In genomic region chr1:214567481-214567980, GRCh38 we compare ENCODE assay signal across 18 cellular contexts. TPM values are rescaled to one million over a fixed set of nuclear protein-coding genes. Genes with fewer than 3 reads are reported as not detected.
DNase-seq lines count a peak whose midpoint lies in the region; ATAC-seq and TF ChIP-seq lines count a peak whose summit lies in the region.
"Had no signal": no experiment of that assay in that cellular context is flagged by ENCODE, and none has a peak within 500 bp of the region (broad histone marks: within the 10 kb centered on the region; RNA-seq: fewer than 3 reads in every experiment).

No MANE protein-coding gene starts in this region.

- H3K9ac ChIP-seq in IMR-90 (ENCODE audit: low read depth, low read length), result no peak overlapping the region
- peak overlapping the region; percentile 58 for H3K9ac ChIP-seq in mesenchymal stem cell (ENCODE audit: low read length)

- CTCF ChIA-PET in IMR-90 (lab: Yijun Ruan, JAX), result interaction anchor here (1.6 kb wide), 1 partner anchor 18 kb away, joined by 3 read pairs; no protein-coding TSS in a partner anchor

- H3K4me2 ChIP-seq in IMR-90 (ENCODE audit: low read depth, low read length), result no peak overlapping the region
- H3K4me2 ChIP-seq in mesenchymal stem cell (ENCODE audit: low read length, poor library complexity, severe bottlenecking), result no peak overlapping the region

- no peaks in the 10 kb centered on the region for H3K27me3 Mint-ChIP-seq in activated T-helper 2 cell treated with anti-CD3 and anti-CD28 coated beads, Interferon-gamma antibody, Interleukin-2, Interleukin-4, amounts not matched to agents 10 μg/mL and 5 μg/mL and 100 μg/mL, durations not matched to agents 14 hours and 24 hours and 36 hours (ENCODE audit: low read depth)

- ATAC-seq in IMR-90 (ENCODE audit: low read depth) (no peak), HG03565 (IDR thresholded peaks at IDR 0.05; ENCODE audit: unreplicated experiment) (no peak)
- ATAC-seq: K562 had no signal

- no peak overlapping the region; the same call in 1 of the 2 replicates for H4K5ac ChIP-seq in IMR-90 (ENCODE audit: low read depth, low read length)

- no peak overlapping the region for H4K91ac ChIP-seq in IMR-90 (ENCODE audit: insufficient read depth, low read depth, low read length)
- no peak overlapping the region for H4K91ac ChIP-seq in mesenchymal stem cell (ENCODE audit: low read length)

- H2AK5ac ChIP-seq in IMR-90 (ENCODE audit: low read depth, low read length) (no peak overlapping the region), mesenchymal stem cell (ENCODE audit: low read length, severe bottlenecking) (no peak overlapping the region)

- H3K4ac ChIP-seq in IMR-90 (ENCODE audit: low read depth, low read length) (no peak overlapping the region), mesenchymal stem cell (ENCODE audit: low read depth in 1 of 2, low read length in 2 of 2) (no peak overlapping the region)

- H2BK20ac ChIP-seq in IMR-90 (ENCODE audit: low read depth, low read length), result peak overlapping the region; percentile 8; the same call in 1 of the 2 replicates

- H2BK15ac ChIP-seq in IMR-90 (ENCODE audit: low read depth, low read length), result 0 out of 3 replicates have a peak overlapping the region, but pooled peaks have one; percentile 71
- H2BK15ac ChIP-seq in mesenchymal stem cell (ENCODE audit: low read depth, poor library complexity, severe bottlenecking), result no peak overlapping the region

- WGBS in IMR-90 (ENCODE audit: extremely low coverage in 2 of 2, insufficient read length in 1 of 2), 2 experiments, result no CpG with 5 or more reads among the region's 2 CpGs
- no CpG with 5 or more reads among the region's 2 CpGs for WGBS in mesenchymal stem cell

- no peaks in the 10 kb centered on the region for H3K9me3 Mint-ChIP-seq in activated T-helper 2 cell treated with anti-CD3 and anti-CD28 coated beads, Interferon-gamma antibody, Interleukin-2, Interleukin-4, amounts not matched to agents 10 μg/mL and 5 μg/mL and 100 μg/mL, durations not matched to agents 14 hours and 24 hours and 36 hours

- H3K9me1 ChIP-seq in IMR-90 (ENCODE audit: insufficient read depth, low read length), result peaks cover 3% of the 10 kb centered on the region

- in situ Hi-C loops in IMR-90 (cut with MboI; ENCODE audit: low sequenced_read_pairs), result no loop called here

- no TSS peak for BruUV-seq in IMR-90 (replicated peaks; lab: Mats Ljungman, UMichigan)

- H3K79me1 ChIP-seq in IMR-90 (ENCODE audit: low read depth in 1 of 2, low read length in 2 of 2) (peaks cover 0 to 7% of the 10 kb centered on the region in 2 experiments; a peak in 2 of 4 replicates), mesenchymal stem cell (replicated peaks; ENCODE audit: low read length, poor library complexity, severe bottlenecking) (peaks cover 8% of the 10 kb centered on the region)

- H2BK120ac ChIP-seq in IMR-90 (ENCODE audit: low read depth, low read length) (0 out of 2 replicates have a peak overlapping the region, but pooled peaks have one; percentile 13), mesenchymal stem cell (ENCODE audit: low read depth, low read length) (no peak overlapping the region)

- H3K4me1 ChIP-seq in ACC112 (ENCODE audit: control insufficient read depth, insufficient read depth, low read length, unreplicated experiment) (peaks cover 65% of the 10 kb centered on the region), IMR-90 (ENCODE audit: control insufficient read depth, insufficient read depth, low read length) (peaks cover 12% of the 10 kb centered on the region), mesenchymal stem cell (ENCODE audit: control insufficient read depth, insufficient read depth, low read depth, low read length) (peaks cover 13% of the 10 kb centered on the region)
- H3K4me1 ChIP-seq: HAP-1, Peyer's patch had no signal

- no peak overlapping the region for H3K4me3 ChIP-seq in ACC112 (ENCODE audit: low read depth, low read length)
- H3K4me3 ChIP-seq in IMR-90 (ENCODE audit: insufficient read depth, low read depth, low read length), result no peak overlapping the region
- no peak overlapping the region for H3K4me3 ChIP-seq in mesenchymal stem cell (ENCODE audit: insufficient read depth in 1 of 2, low read depth in 1 of 2, low read length in 2 of 2)
- H3K4me3 ChIP-seq: HAP-1, K562, Peyer's patch had no signal

- H4K20me1 ChIP-seq in IMR-90 (ENCODE audit: insufficient read depth, low read length), result no peaks in the 10 kb centered on the region

- no peak for TF ChIP-seq RAD21 in IMR-90 (IDR thresholded peaks at IDR 0.05; ENCODE audit: low read length)

- no peaks in the 10 kb centered on the region for H3K27me3 ChIP-seq in ACC112 (ENCODE audit: insufficient read depth, low read length)
- H3K27me3 ChIP-seq in IMR-90 (ENCODE audit: control insufficient read depth, insufficient read depth, low read length), result no peaks in the 10 kb centered on the region
- H3K27me3 ChIP-seq in mesenchymal stem cell (ENCODE audit: control insufficient read depth in 1 of 2, insufficient read depth in 1 of 2, low read length in 2 of 2), result no peaks in the 10 kb centered on the region
- H3K27me3 ChIP-seq: Peyer's patch had no signal

- H3K18ac ChIP-seq in IMR-90 (ENCODE audit: low read depth, low read length) (peak overlapping the region; percentile 2; the same call in 1 of the 2 replicates), mesenchymal stem cell (ENCODE audit: low read depth in 1 of 2, low read length in 2 of 2) (no peak overlapping the region)

- H2AK9ac ChIP-seq in IMR-90 (replicated peaks; ENCODE audit: low read depth, low read length, poor library complexity), result no peak overlapping the region

- no peaks in the 10 kb centered on the region for H3K36me3 ChIP-seq in ACC112 (ENCODE audit: insufficient read depth, low read length)
- H3K36me3 ChIP-seq in IMR-90 (ENCODE audit: control insufficient read depth, insufficient read depth, low read length), result no peaks in the 10 kb centered on the region
- no peaks in the 10 kb centered on the region for H3K36me3 ChIP-seq in mesenchymal stem cell (ENCODE audit: control insufficient read depth in 1 of 2, insufficient read depth in 2 of 2, low read depth in 1 of 2, low read length in 2 of 2)
- H3K36me3 ChIP-seq: HAP-1, Peyer's patch had no signal

- no peak overlapping the region for H2BK12ac ChIP-seq in mesenchymal stem cell (ENCODE audit: low read length in 2 of 2)

- H3K79me2 ChIP-seq in ACC112 (ENCODE audit: control insufficient read depth, insufficient read depth, low read length, unreplicated experiment), result no peaks in the 10 kb centered on the region

- TF ChIP-seq POLR2A in IMR-90 (IDR thresholded peaks at IDR 0.05; ENCODE audit: low read depth, low read length), result no peak

- no peak overlapping the region for H2AFZ ChIP-seq in ACC112 (ENCODE audit: low read length, unreplicated experiment)
- no peak overlapping the region for H2AFZ ChIP-seq in IMR-90 (replicated peaks; ENCODE audit: low read length, poor library complexity)
- no peak overlapping the region for H2AFZ ChIP-seq in mesenchymal stem cell (ENCODE audit: low read depth, low read length)

- no peak overlapping the region for H3K23ac ChIP-seq in IMR-90 (ENCODE audit: low read depth, low read length)
- H3K23ac ChIP-seq in mesenchymal stem cell (ENCODE audit: low read length in 2 of 2), result no peak overlapping the region

- no peaks in the 10 kb centered on the region for H3K36me3 Mint-ChIP-seq in activated T-helper 2 cell treated with anti-CD3 and anti-CD28 coated beads, Interferon-gamma antibody, Interleukin-2, Interleukin-4, amounts not matched to agents 10 μg/mL and 5 μg/mL and 100 μg/mL, durations not matched to agents 14 hours and 24 hours and 36 hours (ENCODE audit: low read depth)
- H3K36me3 Mint-ChIP-seq: CD8-positive, alpha-beta memory T cell had no signal

- H3K27ac ChIP-seq in ACC112 (ENCODE audit: low read depth, low read length), result peak overlapping the region; percentile 84
- H3K27ac ChIP-seq in IMR-90 (ENCODE audit: insufficient read depth, low read length), result no peak overlapping the region
- peak overlapping the region; percentile 94 for H3K27ac ChIP-seq in mesenchymal stem cell (ENCODE audit: low read length, poor library complexity, severe bottlenecking)
- H3K27ac ChIP-seq: Peyer's patch had no signal

- H3K9me3 ChIP-seq in IMR-90 (ENCODE audit: control insufficient read depth, insufficient read depth, low read length), result no peaks in the 10 kb centered on the region
- H3K9me3 ChIP-seq in mesenchymal stem cell (ENCODE audit: control insufficient read depth, low read length), result no peaks in the 10 kb centered on the region
- H3K9me3 ChIP-seq: HAP-1, Peyer's patch had no signal

- H3K4me1 Mint-ChIP-seq in activated T-helper 2 cell treated with anti-CD3 and anti-CD28 coated beads, Interferon-gamma antibody, Interleukin-2, Interleukin-4, amounts not matched to agents 10 μg/mL and 5 μg/mL and 100 μg/mL, durations not matched to agents 14 hours and 24 hours and 36 hours (ENCODE audit: low read depth), result peaks cover 32% of the 10 kb centered on the region
- H3K4me1 Mint-ChIP-seq: CD8-positive, alpha-beta memory T cell had no signal

- DNase-seq in IMR-90 (no peak), mesenchymal stem cell (no peak), cardiac septum (ENCODE audit: low spot score) (no peak), NCI-H1092 (lab: John Stamatoyannopoulos, UW) (no peak)
- no peak for DNase-seq in activated T-helper 2 cell treated with anti-CD3 and anti-CD28 coated beads, Interferon-gamma antibody, Interleukin-2, Interleukin-4, amounts not matched to agents 10 μg/mL and 5 μg/mL and 100 μg/mL, durations not matched to agents 14 hours and 24 hours and 36 hours (ENCODE audit: low spot score)
- no peak for DNase-seq in activated effector memory CD4-positive, alpha-beta T cell treated with anti-CD3 and anti-CD28 coated beads, Interleukin-2, amount 50 U/mL, for 16 hours
- DNase-seq: ACHN; CD8-positive, alpha-beta memory T cell; NCI-H1105 treated with DMSO at 0.1 percent for 48 hours; NCI-H187 treated with DMSO at 0.1 percent for 48 hours; NCI-H226; NCI-H524; Peyer's patch; Right ventricle myocardium superior had no signal

- peak overlapping the region; percentile 54 for H3K56ac ChIP-seq in IMR-90 (ENCODE audit: extremely low read depth, insufficient read depth, low read length)

- H3K27ac Mint-ChIP-seq in activated T-helper 2 cell treated with anti-CD3 and anti-CD28 coated beads, Interferon-gamma antibody, Interleukin-2, Interleukin-4, amounts not matched to agents 10 μg/mL and 5 μg/mL and 100 μg/mL, durations not matched to agents 14 hours and 24 hours and 36 hours, result peak overlapping the region; percentile 27
- H3K27ac Mint-ChIP-seq: CD8-positive, alpha-beta memory T cell had no signal

- POLR2A ChIA-PET in IMR-90 (lab: Charles Lee; ENCODE audit: unreplicated experiment), result no interaction called here

- dilution Hi-C loops in IMR-90 (cut with HindIII; ENCODE audit: low sequenced_read_pairs, unreplicated experiment), result no loop called here

- peak overlapping the region; percentile 40 for H2BK5ac ChIP-seq in IMR-90 (ENCODE audit: low read depth, low read length, poor library complexity, severe bottlenecking)
- H2BK5ac ChIP-seq in mesenchymal stem cell (ENCODE audit: low read depth, low read length, poor library complexity, severe bottlenecking), result no peak overlapping the region

- no peak overlapping the region for H3K4me3 Mint-ChIP-seq in activated T-helper 2 cell treated with anti-CD3 and anti-CD28 coated beads, Interferon-gamma antibody, Interleukin-2, Interleukin-4, amounts not matched to agents 10 μg/mL and 5 μg/mL and 100 μg/mL, durations not matched to agents 14 hours and 24 hours and 36 hours (ENCODE audit: low read depth)
- H3K4me3 Mint-ChIP-seq: CD8-positive, alpha-beta memory T cell had no signal

- H4K8ac ChIP-seq in IMR-90 (ENCODE audit: low read depth in 2 of 2, low read length in 2 of 2) (peak overlapping the region in 1 of 2 experiments; percentile 44; a peak in 2 of 4 replicates), mesenchymal stem cell (ENCODE audit: low read length) (no peak overlapping the region)

- H3K14ac ChIP-seq in IMR-90 (replicated peaks; ENCODE audit: low read depth, low read length) (0 out of 2 replicates have a peak overlapping the region, but pooled peaks have one; percentile 4), mesenchymal stem cell (ENCODE audit: low read length in 2 of 2) (no peak overlapping the region)

- intact Hi-C loops in IMR-90 (cut with micrococcal nuclease), result no loop called here
- intact Hi-C loops in activated T-helper 2 cell treated with anti-CD3 and anti-CD28 coated beads, Interferon-gamma antibody, Interleukin-2, Interleukin-4, amounts not matched to agents 10 μg/mL and 5 μg/mL and 100 μg/mL, durations not matched to agents 14 hours and 24 hours and 36 hours (cut with micrococcal nuclease), result loop anchor here (2.0 kb wide), 1 partner anchor 129 kb away; no protein-coding TSS in a partner anchor
- intact Hi-C loops in cardiac septum (cut with DNase I), result no loop called here

- TF ChIP-seq CTCF in IMR-90 (conservative IDR thresholded peaks at IDR 0.05; ENCODE audit: low read depth, low read length), result no peak

RNA-seq across cellular contexts. Expression of gene PTPN14, which starts 16.1 kb away (rescaled TPM):
- total RNA-seq in IMR-90 (2012; rRNA removed) (31.7 and 42.8 TPM in 2 replicates), cardiac septum (67.7 TPM)
- 21.5 and 21.8 TPM in 2 replicates for polyA plus RNA-seq in IMR-90 (2012; rRNA removed)
- 7.4 and 16.9 TPM in 2 replicates for polyA plus RNA-seq in IMR-90 (2012; cell fraction: cytosol; rRNA removed)
- 21.6 and 26.1 TPM in 2 replicates for polyA plus RNA-seq in IMR-90 (2012; cell fraction: nucleus; rRNA removed; ENCODE audit: low replicate concordance)
- 71.4 and 75.6 TPM in 2 replicates for total RNA-seq in activated T-helper 2 cell treated with anti-CD3 and anti-CD28 coated beads, Interferon-gamma antibody, Interleukin-2, Interleukin-4, amounts not matched to agents 10 μg/mL and 5 μg/mL and 100 μg/mL, durations not matched to agents 14 hours and 24 hours and 36 hours
- polyA plus RNA-seq in mesenchymal stem cell (2013, experiment 1 of 2), result 18.6 TPM
- polyA plus RNA-seq in mesenchymal stem cell (2013, experiment 2 of 2), result 18.0 TPM

RNA-seq across cellular contexts. Expression of gene CENPF, which starts 35.5 kb away (rescaled TPM):
- 51.8 and 80.0 TPM in 2 replicates for total RNA-seq in IMR-90 (2012; rRNA removed)
- polyA plus RNA-seq in IMR-90 (2012; rRNA removed), result 17.4 and 20.9 TPM in 2 replicates
- 1.3 and 2.8 TPM in 2 replicates for polyA plus RNA-seq in IMR-90 (2012; cell fraction: cytosol; rRNA removed)
- 1.9 and 10.4 TPM in 2 replicates for polyA plus RNA-seq in IMR-90 (2012; cell fraction: nucleus; rRNA removed; ENCODE audit: low replicate concordance)
- 77.1 and 85.9 TPM in 2 replicates for total RNA-seq in activated T-helper 2 cell treated with anti-CD3 and anti-CD28 coated beads, Interferon-gamma antibody, Interleukin-2, Interleukin-4, amounts not matched to agents 10 μg/mL and 5 μg/mL and 100 μg/mL, durations not matched to agents 14 hours and 24 hours and 36 hours
- 4.2 TPM for polyA plus RNA-seq in mesenchymal stem cell (2013, experiment 1 of 2)
- polyA plus RNA-seq in mesenchymal stem cell (2013, experiment 2 of 2), result 4.9 TPM
- 0.67 TPM for total RNA-seq in cardiac septum

Comparison
In these comparisons a context has a peak if more than half of its experiments do, and no peak if none do; other contexts are left out.
1. RNA of gene CENPF, which starts 35.5 kb away (total RNA-seq): 77.1 to 85.9 TPM in activated T-helper 2 cell treated with anti-CD3 and anti-CD28 coated beads, Interferon-gamma antibody, Interleukin-2, Interleukin-4, amounts not matched to agents 10 μg/mL and 5 μg/mL and 100 μg/mL, durations not matched to agents 14 hours and 24 hours and 36 hours and 51.8 to 80.0 TPM in IMR-90; 0.67 TPM in cardiac septum (single experiment); every median in the first group is over 10 times any median in the second.